Comparison of ENCODE assay signal across 1 cellular context in the genomic region with DNA sequence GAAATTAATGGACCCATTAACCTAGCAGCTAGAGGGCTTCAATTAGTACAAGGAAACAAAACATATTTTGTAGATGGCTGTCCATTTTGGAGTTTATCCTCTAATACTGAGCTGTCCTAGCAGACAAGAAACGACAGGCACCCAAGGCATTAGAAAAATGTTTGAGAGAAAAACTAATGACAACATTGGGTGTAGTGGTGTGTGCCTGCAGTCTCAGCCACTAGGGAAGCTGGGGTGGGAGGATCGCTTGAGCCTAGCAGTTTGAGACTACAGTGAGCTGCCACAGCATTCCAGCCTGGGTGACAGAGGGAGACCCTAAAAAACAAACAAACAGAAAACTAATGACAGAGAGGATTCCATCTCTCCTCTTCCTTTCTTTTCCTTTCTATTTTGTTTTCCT.
TF ChIP-seq lines count a peak whose summit lies in the region.

No MANE protein-coding gene starts in this region.

TF ChIP-seq in GM12878, 131 proteins besides CTCF, POLR2A, EP300 and RAD21:
- TF ChIP-seq, protein P1, sequence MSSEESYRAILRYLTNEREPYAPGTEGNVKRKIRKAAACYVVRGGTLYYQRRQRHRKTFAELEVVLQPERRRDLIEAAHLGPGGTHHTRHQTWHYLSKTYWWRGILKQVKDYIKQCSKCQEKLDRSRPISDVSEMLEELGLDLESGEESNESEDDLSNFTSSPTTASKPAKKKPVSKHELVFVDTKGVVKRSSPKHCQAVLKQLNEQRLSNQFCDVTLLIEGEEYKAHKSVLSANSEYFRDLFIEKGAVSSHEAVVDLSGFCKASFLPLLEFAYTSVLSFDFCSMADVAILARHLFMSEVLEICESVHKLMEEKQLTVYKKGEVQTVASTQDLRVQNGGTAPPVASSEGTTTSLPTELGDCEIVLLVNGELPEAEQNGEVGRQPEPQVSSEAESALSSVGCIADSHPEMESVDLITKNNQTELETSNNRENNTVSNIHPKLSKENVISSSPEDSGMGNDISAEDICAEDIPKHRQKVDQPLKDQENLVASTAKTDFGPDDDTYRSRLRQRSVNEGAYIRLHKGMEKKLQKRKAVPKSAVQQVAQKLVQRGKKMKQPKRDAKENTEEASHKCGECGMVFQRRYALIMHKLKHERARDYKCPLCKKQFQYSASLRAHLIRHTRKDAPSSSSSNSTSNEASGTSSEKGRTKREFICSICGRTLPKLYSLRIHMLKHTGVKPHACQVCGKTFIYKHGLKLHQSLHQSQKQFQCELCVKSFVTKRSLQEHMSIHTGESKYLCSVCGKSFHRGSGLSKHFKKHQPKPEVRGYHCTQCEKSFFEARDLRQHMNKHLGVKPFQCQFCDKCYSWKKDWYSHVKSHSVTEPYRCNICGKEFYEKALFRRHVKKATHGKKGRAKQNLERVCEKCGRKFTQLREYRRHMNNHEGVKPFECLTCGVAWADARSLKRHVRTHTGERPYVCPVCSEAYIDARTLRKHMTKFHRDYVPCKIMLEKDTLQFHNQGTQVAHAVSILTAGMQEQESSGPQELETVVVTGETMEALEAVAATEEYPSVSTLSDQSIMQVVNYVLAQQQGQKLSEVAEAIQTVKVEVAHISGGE (CRISPR knock-in tag; IDR thresholded peaks at IDR 0.05): no peak
- no peak for TF ChIP-seq RB1 (IDR thresholded peaks at IDR 0.05; ENCODE audit: borderline replicate concordance)
- no peak for TF ChIP-seq RAD51 (IDR thresholded peaks at IDR 0.05)
- TF ChIP-seq FOXK2 (IDR thresholded peaks at IDR 0.05): no peak
- no peak for TF ChIP-seq PML (IDR thresholded peaks at IDR 0.05; ENCODE audit: low read length)
- TF ChIP-seq, protein P2, sequence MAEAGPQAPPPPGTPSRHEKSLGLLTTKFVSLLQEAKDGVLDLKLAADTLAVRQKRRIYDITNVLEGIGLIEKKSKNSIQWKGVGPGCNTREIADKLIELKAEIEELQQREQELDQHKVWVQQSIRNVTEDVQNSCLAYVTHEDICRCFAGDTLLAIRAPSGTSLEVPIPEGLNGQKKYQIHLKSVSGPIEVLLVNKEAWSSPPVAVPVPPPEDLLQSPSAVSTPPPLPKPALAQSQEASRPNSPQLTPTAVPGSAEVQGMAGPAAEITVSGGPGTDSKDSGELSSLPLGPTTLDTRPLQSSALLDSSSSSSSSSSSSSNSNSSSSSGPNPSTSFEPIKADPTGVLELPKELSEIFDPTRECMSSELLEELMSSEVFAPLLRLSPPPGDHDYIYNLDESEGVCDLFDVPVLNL (IDR thresholded peaks at IDR 0.05; ENCODE audit: low read depth, low read length): no peak
- TF ChIP-seq POU2F2 (IDR thresholded peaks at IDR 0.05; ENCODE audit: borderline replicate concordance, low read depth, low read length): no peak
- no peak for TF ChIP-seq HSF1 (IDR thresholded peaks at IDR 0.05; ENCODE audit: low read depth, low read length)
- no peak for TF ChIP-seq ZNF274 (IDR thresholded peaks at IDR 0.05; ENCODE audit: insufficient read depth, insufficient read length)
- TF ChIP-seq ATF3 (IDR thresholded peaks at IDR 0.05; ENCODE audit: borderline replicate concordance, extremely low read depth, low read depth, low read length): no peak
- no peak for TF ChIP-seq REST (IDR thresholded peaks at IDR 0.05; ENCODE audit: low read depth, low read length)
- no peak for TF ChIP-seq NRF1 (conservative IDR thresholded peaks at IDR 0.05; ENCODE audit: low read depth, low read length)
- TF ChIP-seq POLR2AphosphoS2 (IDR thresholded peaks at IDR 0.05; ENCODE audit: low read depth, low read length): no peak
- TF ChIP-seq ASH2L (IDR thresholded peaks at IDR 0.05; ENCODE audit: borderline replicate concordance, low read depth): no peak
- TF ChIP-seq EGR1 (IDR thresholded peaks at IDR 0.05; ENCODE audit: borderline replicate concordance in 1 of 2, low read depth in 2 of 2, low read length in 2 of 2): no peak
- TF ChIP-seq SKIL (IDR thresholded peaks at IDR 0.05; ENCODE audit: low read depth, poor library complexity, severe bottlenecking): no peak
- TF ChIP-seq E4F1 (IDR thresholded peaks at IDR 0.05; ENCODE audit: borderline replicate concordance, partially characterized antibody): no peak
- TF ChIP-seq, protein P3, sequence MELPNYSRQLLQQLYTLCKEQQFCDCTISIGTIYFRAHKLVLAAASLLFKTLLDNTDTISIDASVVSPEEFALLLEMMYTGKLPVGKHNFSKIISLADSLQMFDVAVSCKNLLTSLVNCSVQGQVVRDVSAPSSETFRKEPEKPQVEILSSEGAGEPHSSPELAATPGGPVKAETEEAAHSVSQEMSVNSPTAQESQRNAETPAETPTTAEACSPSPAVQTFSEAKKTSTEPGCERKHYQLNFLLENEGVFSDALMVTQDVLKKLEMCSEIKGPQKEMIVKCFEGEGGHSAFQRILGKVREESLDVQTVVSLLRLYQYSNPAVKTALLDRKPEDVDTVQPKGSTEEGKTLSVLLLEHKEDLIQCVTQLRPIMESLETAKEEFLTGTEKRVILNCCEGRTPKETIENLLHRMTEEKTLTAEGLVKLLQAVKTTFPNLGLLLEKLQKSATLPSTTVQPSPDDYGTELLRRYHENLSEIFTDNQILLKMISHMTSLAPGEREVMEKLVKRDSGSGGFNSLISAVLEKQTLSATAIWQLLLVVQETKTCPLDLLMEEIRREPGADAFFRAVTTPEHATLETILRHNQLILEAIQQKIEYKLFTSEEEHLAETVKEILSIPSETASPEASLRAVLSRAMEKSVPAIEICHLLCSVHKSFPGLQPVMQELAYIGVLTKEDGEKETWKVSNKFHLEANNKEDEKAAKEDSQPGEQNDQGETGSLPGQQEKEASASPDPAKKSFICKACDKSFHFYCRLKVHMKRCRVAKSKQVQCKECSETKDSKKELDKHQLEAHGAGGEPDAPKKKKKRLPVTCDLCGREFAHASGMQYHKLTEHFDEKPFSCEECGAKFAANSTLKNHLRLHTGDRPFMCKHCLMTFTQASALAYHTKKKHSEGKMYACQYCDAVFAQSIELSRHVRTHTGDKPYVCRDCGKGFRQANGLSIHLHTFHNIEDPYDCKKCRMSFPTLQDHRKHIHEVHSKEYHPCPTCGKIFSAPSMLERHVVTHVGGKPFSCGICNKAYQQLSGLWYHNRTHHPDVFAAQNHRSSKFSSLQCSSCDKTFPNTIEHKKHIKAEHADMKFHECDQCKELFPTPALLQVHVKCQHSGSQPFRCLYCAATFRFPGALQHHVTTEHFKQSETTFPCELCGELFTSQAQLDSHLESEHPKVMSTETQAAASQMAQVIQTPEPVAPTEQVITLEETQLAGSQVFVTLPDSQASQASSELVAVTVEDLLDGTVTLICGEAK (IDR thresholded peaks at IDR 0.05; ENCODE audit: borderline replicate concordance): no peak
- no peak for TF ChIP-seq SUPT20H (IDR thresholded peaks at IDR 0.05; ENCODE audit: borderline replicate concordance, control insufficient read depth, low read depth, low read length)
- no peak for TF ChIP-seq NBN (IDR thresholded peaks at IDR 0.05)
